In genomic region chr6:32127717-32128592, GRCh38 we compare ENCODE assay signal across 8 cellular contexts. TPM values are rescaled to one million over a fixed set of nuclear protein-coding genes. Genes with fewer than 3 reads are reported as not detected.
DNase-seq lines count a peak whose midpoint lies in the region; ATAC-seq and TF ChIP-seq lines count a peak whose summit lies in the region.

TSS of gene ATF6B (minus strand) at chr6:32128246. CDS start at chr6:32128207, 39 bp downstream.

- peak within 1 kb of the TSS; percentile 93 for H3K27ac ChIP-seq in cardiac muscle cell
- peak within 1 kb of the TSS; percentile 93 for H3K27ac ChIP-seq in parathyroid adenoma
- peak within 1 kb of the TSS; percentile 84 to 94 (median 90) for H3K27ac ChIP-seq in tibial nerve

- H3K4me2 ChIP-seq in parathyroid adenoma (ENCODE audit: low read length): peak within 1 kb of the TSS; percentile 97

- H2AFZ ChIP-seq in parathyroid adenoma: peak within 1 kb of the TSS; percentile 79

- TF ChIP-seq CTCF in GM12875 (IDR thresholded peaks at IDR 0.05; ENCODE audit: borderline replicate concordance, insufficient read depth, low read depth, low read length) (no peak), cardiac muscle cell (IDR thresholded peaks at IDR 0.05; ENCODE audit: low read depth, low read length) (no peak), parathyroid adenoma (IDR thresholded peaks at IDR 0.05) (no peak), tibial nerve (IDR thresholded peaks at IDR 0.05) (peak in 1 of 5 experiments; percentile 11)

- H3K4me1 ChIP-seq in adipocyte (ENCODE audit: control insufficient read depth, insufficient read depth, low read length): peaks cover 22% of the 10 kb centered on the region
- H3K4me1 ChIP-seq in cardiac muscle cell (ENCODE audit: low read depth): peaks cover 18% of the 10 kb centered on the region
- H3K4me1 ChIP-seq in parathyroid adenoma: peaks cover 18% of the 10 kb centered on the region
- peaks cover 0 to 44% (median 27%) of the 10 kb centered on the region in 4 donors for H3K4me1 ChIP-seq in tibial nerve

- DNase-seq in NCI-H1436 (lab: John Stamatoyannopoulos, UW) (peak; percentile 98), T follicular helper cell (ENCODE audit: low read depth) (peak; percentile 96), adipocyte (ENCODE audit: low read depth) (peak; percentile 100), cardiac muscle cell (ENCODE audit: low read depth in 1 of 2, low spot score in 1 of 2) (peak; percentile 100), tibial nerve (ENCODE audit: low spot score in 2 of 2) (peak; percentile 97 to 98)

- peak; percentile 76 to 86 for TF ChIP-seq EP300 in tibial nerve (IDR thresholded peaks at IDR 0.05)

- H3K9me3 ChIP-seq in adipocyte (ENCODE audit: control insufficient read depth, low read length): no peaks in the 10 kb centered on the region
- no peaks in the 10 kb centered on the region for H3K9me3 ChIP-seq in cardiac muscle cell (ENCODE audit: low read depth)
- no peaks in the 10 kb centered on the region for H3K9me3 ChIP-seq in parathyroid adenoma (ENCODE audit: control insufficient read depth, low read length)
- no peaks in the 10 kb centered on the region for H3K9me3 ChIP-seq in tibial nerve

- peak within 1 kb of the TSS; percentile 100 for H3K9ac ChIP-seq in adipocyte (ENCODE audit: low read length)
- peak within 1 kb of the TSS; percentile 58 for H3K9ac ChIP-seq in parathyroid adenoma

- H3K4me3 ChIP-seq in GM12875 (ENCODE audit: low read depth, low read length) (peak within 1 kb of the TSS; percentile 79), adipocyte (ENCODE audit: low read length) (peak within 1 kb of the TSS; percentile 99), cardiac muscle cell (peak within 1 kb of the TSS; percentile 57), parathyroid adenoma (ENCODE audit: low read depth, low read length) (peak within 1 kb of the TSS; percentile 100), tibial nerve (peak within 1 kb of the TSS; percentile 83 to 97 (median 87))

- H3K36me3 ChIP-seq in adipocyte (ENCODE audit: control insufficient read depth, insufficient read depth, low read length, severe bottlenecking): peaks cover 33% of the 10 kb centered on the region
- H3K36me3 ChIP-seq in cardiac muscle cell: no peaks in the 10 kb centered on the region
- H3K36me3 ChIP-seq in parathyroid adenoma (ENCODE audit: control insufficient read depth, insufficient read depth, low read length): no peaks in the 10 kb centered on the region
- H3K36me3 ChIP-seq in tibial nerve: peaks cover 0 to 37% (median 0%) of the 10 kb centered on the region in 3 donors

- peak in 1 of 2 donors; percentile 79 for TF ChIP-seq POLR2A in tibial nerve (IDR thresholded peaks at IDR 0.05)

- 0 to 2% methylated on average over 41 to 43 of the region's 44 CpGs for WGBS in tibial nerve, 2 donors

- peaks cover 14% of the 10 kb centered on the region for H3K79me2 ChIP-seq in parathyroid adenoma

- peak; percentile 89 for ATAC-seq in HG02798 (IDR thresholded peaks at IDR 0.05; ENCODE audit: poor library complexity, unreplicated experiment)

- H3K27me3 ChIP-seq in adipocyte (replicated peaks; ENCODE audit: control insufficient read depth, insufficient read depth, low read length) (no peaks in the 10 kb centered on the region), cardiac muscle cell (no peaks in the 10 kb centered on the region), parathyroid adenoma (ENCODE audit: control insufficient read depth, insufficient read depth, low read length) (no peaks in the 10 kb centered on the region), tibial nerve (no peaks in the 10 kb centered on the region)

RNA-seq across cellular contexts. Expression of gene ATF6B, which starts in this region (rescaled TPM):
- total RNA-seq in cardiac muscle cell: 39.7 and 60.8 TPM in 2 replicates
- 43.0 and 49.5 TPM in 2 replicates for polyA plus RNA-seq in cardiac muscle cell
- total RNA-seq in tibial nerve: 100 to 1,000 TPM in 3 of 4 donors, 10 to 100 TPM in 1; 74.3 to 121 (median 102) TPM

Comparison
In these comparisons a context has a peak if more than half of its experiments do, and no peak if none do; other contexts are left out.
1. Peak in every context shown above with its lines: DNase-seq, ATAC-seq, H3K4me3 ChIP-seq and H3K27ac ChIP-seq.